ENCODE assay signal across 33 cellular contexts in the genomic region with DNA sequence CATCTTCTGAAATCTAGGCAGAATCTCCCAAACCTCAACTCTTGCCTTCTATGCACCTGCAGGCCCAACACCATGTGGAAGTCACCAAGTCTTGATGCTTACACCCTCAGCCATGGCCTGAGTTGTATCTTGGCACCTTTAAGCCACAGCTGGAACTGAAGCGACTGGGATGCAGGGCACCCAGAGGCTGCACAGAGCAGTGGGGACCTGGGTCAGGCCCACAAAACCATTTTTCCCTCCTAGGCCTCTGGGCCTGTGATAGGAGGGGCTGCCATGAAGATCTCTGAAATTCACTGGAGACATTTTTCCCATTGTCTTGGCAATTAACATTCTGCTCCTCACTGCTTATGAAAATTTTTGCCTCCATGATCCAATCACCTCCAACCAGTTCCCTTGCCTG.
DNase-seq lines count a peak whose midpoint lies in the region; FAIRE-seq and TF ChIP-seq lines count a peak whose summit lies in the region.
"Had no signal": no experiment of that assay in that cellular context is flagged by ENCODE, and none has a peak within 500 bp of the region (broad histone marks: within the 10 kb centered on the region; RNA-seq: fewer than 3 reads in every experiment).

No MANE protein-coding gene starts in this region.

- no peaks in the 10 kb centered on the region for H3K4me1 ChIP-seq in HEK293 (ENCODE audit: control insufficient read depth, insufficient read depth, low read length)
- H3K4me1 ChIP-seq in kidney (ENCODE audit: control insufficient read depth in 1 of 2, insufficient read depth in 1 of 2, low read depth in 1 of 2, low read length in 2 of 2): no peaks in the 10 kb centered on the region
- H3K4me1 ChIP-seq: A549; BE2C; BLaER1; BLaER1 treated with 17β-estradiol and CSF1 and Interleukin-3, amounts not matched to agents 10 nM and 100 nM; Caco-2 had no signal

- DNase-seq in kidney: peak; percentile 20
- DNase-seq in activated CD4-positive, alpha-beta T cell treated with anti-CD3 and anti-CD28 coated beads, Interleukin-2, amount 10 ng/mL, durations not matched to agents 7 days and 5 days: no peak
- DNase-seq in activated T-helper 1 cell treated with anti-CD3 and anti-CD28 coated beads, Interleukin-12 subunit alpha, Interleukin-12 subunit beta, Interleukin-2, Interleukin-4 antibody, amounts not matched to agents 30 ng/mL and 10 ng/mL and 1 ng/mL, durations not matched to agents 14 hours and 24 hours and 36 hours (ENCODE audit: low spot score): no peak
- DNase-seq: 8988T; ACHN; AML-193; BE2C; C1 segment of cervical spinal cord; Caco-2; Calu3; CD4-positive, alpha-beta memory T cell; CD4-positive, alpha-beta T cell; CD4-positive, CD25-positive, alpha-beta regulatory T cell; CD8-positive, alpha-beta memory T cell; CD8-positive, alpha-beta T cell; COR-L47; DMS 273 treated with DMSO at 0.1 percent for 48 hours; DMS153; DMS53; DMS79; DMS79 treated with DMSO at 0.1 percent for 48 hours; DND-41; EL had no signal

- peaks cover 5% of the 10 kb centered on the region for H3K9me3 Mint-ChIP-seq in activated CD4-positive, alpha-beta T cell treated with anti-CD3 and anti-CD28 coated beads, Interleukin-2, amount 10 ng/mL, durations not matched to agents 7 days and 5 days
- peaks cover 4% of the 10 kb centered on the region for H3K9me3 Mint-ChIP-seq in activated T-helper 1 cell treated with anti-CD3 and anti-CD28 coated beads, Interleukin-12 subunit alpha, Interleukin-12 subunit beta, Interleukin-2, Interleukin-4 antibody, amounts not matched to agents 30 ng/mL and 10 ng/mL and 1 ng/mL, durations not matched to agents 14 hours and 24 hours and 36 hours

- POLR2A ChIA-PET in HEK293 (lab: Yijun Ruan, JAX): no interaction called here
- POLR2A ChIA-PET in activated CD4-positive, alpha-beta T cell treated with anti-CD3 and anti-CD28 coated beads, Interleukin-2, amount 10 ng/mL, durations not matched to agents 7 days and 5 days (lab: Charles Lee): no interaction called here

- FAIRE-seq in kidney (lab: Jason Lieb, UNC): no peak
- FAIRE-seq: A204.1, A549, D721Med had no signal

- H3K4me3 ChIP-seq in HEK293 (ENCODE audit: low read depth, low read length) (no peak overlapping the region), kidney (ENCODE audit: low read length in 2 of 2) (no peak overlapping the region)
- H3K4me3 ChIP-seq: A549; BLaER1; BLaER1 treated with 17β-estradiol and CSF1 and Interleukin-3, amounts not matched to agents 10 nM and 100 nM had no signal

- H3K27ac ChIP-seq in HEK293 (ENCODE audit: extremely low read depth, low read depth, low read length) (no peak overlapping the region), kidney (ENCODE audit: low read depth in 2 of 2, low read length in 2 of 2) (no peak overlapping the region)
- H3K27ac ChIP-seq: 22Rv1; A549; BLaER1; BLaER1 treated with 17β-estradiol and CSF1 and Interleukin-3, amounts not matched to agents 10 nM and 100 nM; C4-2B had no signal

- no peak overlapping the region for H3K9ac ChIP-seq in kidney (ENCODE audit: low read length in 2 of 2)
- H3K9ac ChIP-seq: BLaER1; BLaER1 treated with 17β-estradiol and CSF1 and Interleukin-3, amounts not matched to agents 10 nM and 100 nM had no signal

- intact Hi-C loops in kidney (cut with DNase I): no loop called here
- intact Hi-C loops in activated T-helper 1 cell treated with anti-CD3 and anti-CD28 coated beads, Interleukin-12 subunit alpha, Interleukin-12 subunit beta, Interleukin-2, Interleukin-4 antibody, amounts not matched to agents 30 ng/mL and 10 ng/mL and 1 ng/mL, durations not matched to agents 14 hours and 24 hours and 36 hours (cut with micrococcal nuclease): no loop called here

- H3K4me1 Mint-ChIP-seq in activated CD4-positive, alpha-beta T cell treated with anti-CD3 and anti-CD28 coated beads, Interleukin-2, amount 10 ng/mL, durations not matched to agents 7 days and 5 days: no peaks in the 10 kb centered on the region
- H3K4me1 Mint-ChIP-seq in activated T-helper 1 cell treated with anti-CD3 and anti-CD28 coated beads, Interleukin-12 subunit alpha, Interleukin-12 subunit beta, Interleukin-2, Interleukin-4 antibody, amounts not matched to agents 30 ng/mL and 10 ng/mL and 1 ng/mL, durations not matched to agents 14 hours and 24 hours and 36 hours (ENCODE audit: low read depth): no peaks in the 10 kb centered on the region
- H3K4me1 Mint-ChIP-seq: B cell; CD14-positive monocyte; CD4-positive, alpha-beta memory T cell; CD4-positive, CD25-positive, alpha-beta regulatory T cell; CD8-positive, alpha-beta memory T cell had no signal

- H3K27me3 Mint-ChIP-seq in activated CD4-positive, alpha-beta T cell treated with anti-CD3 and anti-CD28 coated beads, Interleukin-2, amount 10 ng/mL, durations not matched to agents 7 days and 5 days: no peaks in the 10 kb centered on the region
- no peaks in the 10 kb centered on the region for H3K27me3 Mint-ChIP-seq in activated T-helper 1 cell treated with anti-CD3 and anti-CD28 coated beads, Interleukin-12 subunit alpha, Interleukin-12 subunit beta, Interleukin-2, Interleukin-4 antibody, amounts not matched to agents 30 ng/mL and 10 ng/mL and 1 ng/mL, durations not matched to agents 14 hours and 24 hours and 36 hours (ENCODE audit: insufficient read depth)
- H3K27me3 Mint-ChIP-seq: B cell; CD4-positive, alpha-beta memory T cell; CD4-positive, alpha-beta T cell; CD4-positive, CD25-positive, alpha-beta regulatory T cell; CD8-positive, alpha-beta memory T cell had no signal

- TF ChIP-seq CTCF in HEK293 (tag by site-specific recombination; IDR thresholded peaks at IDR 0.05): no peak
- TF ChIP-seq CTCF in kidney (IDR thresholded peaks at IDR 0.05; ENCODE audit: borderline replicate concordance, extremely low read depth, insufficient read depth): no peak

- H3K36me3 ChIP-seq in HEK293 (ENCODE audit: control insufficient read depth in 2 of 2, insufficient read depth in 1 of 2, low read length in 2 of 2): no peaks in the 10 kb centered on the region
- H3K36me3 ChIP-seq in kidney (ENCODE audit: control insufficient read depth in 1 of 2, insufficient read depth in 2 of 2, low read length in 2 of 2): no peaks in the 10 kb centered on the region
- H3K36me3 ChIP-seq: BE2C; BLaER1; BLaER1 treated with 17β-estradiol and CSF1 and Interleukin-3, amounts not matched to agents 10 nM and 100 nM had no signal

- CTCF ChIA-PET in HEK293 (lab: Yijun Ruan, JAX): no interaction called here
- CTCF ChIA-PET in activated CD4-positive, alpha-beta T cell treated with anti-CD3 and anti-CD28 coated beads, Interleukin-2, amount 10 ng/mL, durations not matched to agents 7 days and 5 days (lab: Charles Lee): no interaction called here

- no peaks in the 10 kb centered on the region for H3K36me3 Mint-ChIP-seq in activated CD4-positive, alpha-beta T cell treated with anti-CD3 and anti-CD28 coated beads, Interleukin-2, amount 10 ng/mL, durations not matched to agents 7 days and 5 days (ENCODE audit: low read depth)
- no peaks in the 10 kb centered on the region for H3K36me3 Mint-ChIP-seq in activated T-helper 1 cell treated with anti-CD3 and anti-CD28 coated beads, Interleukin-12 subunit alpha, Interleukin-12 subunit beta, Interleukin-2, Interleukin-4 antibody, amounts not matched to agents 30 ng/mL and 10 ng/mL and 1 ng/mL, durations not matched to agents 14 hours and 24 hours and 36 hours (ENCODE audit: low read depth)
- H3K36me3 Mint-ChIP-seq: CD14-positive monocyte; CD4-positive, alpha-beta memory T cell; CD4-positive, CD25-positive, alpha-beta regulatory T cell; CD8-positive, alpha-beta memory T cell; CD8-positive, alpha-beta T cell had no signal

- H3K4me3 Mint-ChIP-seq in activated CD4-positive, alpha-beta T cell treated with anti-CD3 and anti-CD28 coated beads, Interleukin-2, amount 10 ng/mL, durations not matched to agents 7 days and 5 days: no peak overlapping the region
- no peak overlapping the region for H3K4me3 Mint-ChIP-seq in activated T-helper 1 cell treated with anti-CD3 and anti-CD28 coated beads, Interleukin-12 subunit alpha, Interleukin-12 subunit beta, Interleukin-2, Interleukin-4 antibody, amounts not matched to agents 30 ng/mL and 10 ng/mL and 1 ng/mL, durations not matched to agents 14 hours and 24 hours and 36 hours
- H3K4me3 Mint-ChIP-seq: B cell; CD14-positive monocyte; CD4-positive, alpha-beta memory T cell; CD4-positive, alpha-beta T cell; CD4-positive, CD25-positive, alpha-beta regulatory T cell; CD8-positive, alpha-beta memory T cell; CD8-positive, alpha-beta T cell had no signal

- H3K9me3 ChIP-seq in HEK293 (ENCODE audit: control insufficient read depth, insufficient read depth, low read depth, low read length): no peaks in the 10 kb centered on the region
- H3K9me3 ChIP-seq in kidney (ENCODE audit: control insufficient read depth in 1 of 2, low read length in 2 of 2): no peaks in the 10 kb centered on the region
- H3K9me3 ChIP-seq: A549, BE2C, Caco-2 had no signal

- H3K27ac Mint-ChIP-seq in activated CD4-positive, alpha-beta T cell treated with anti-CD3 and anti-CD28 coated beads, Interleukin-2, amount 10 ng/mL, durations not matched to agents 7 days and 5 days: no peak overlapping the region
- no peak overlapping the region for H3K27ac Mint-ChIP-seq in activated T-helper 1 cell treated with anti-CD3 and anti-CD28 coated beads, Interleukin-12 subunit alpha, Interleukin-12 subunit beta, Interleukin-2, Interleukin-4 antibody, amounts not matched to agents 30 ng/mL and 10 ng/mL and 1 ng/mL, durations not matched to agents 14 hours and 24 hours and 36 hours
- H3K27ac Mint-ChIP-seq: B cell; CD14-positive monocyte; CD4-positive, alpha-beta memory T cell; CD4-positive, alpha-beta T cell; CD4-positive, CD25-positive, alpha-beta regulatory T cell; CD8-positive, alpha-beta memory T cell; CD8-positive, alpha-beta T cell had no signal

TF ChIP-seq in HEK293, 187 proteins besides CTCF, POLR2A, EP300 and RAD21 (continues in another document):
- no peak for TF ChIP-seq ZNF335 (tag by site-specific recombination; conservative IDR thresholded peaks at IDR 0.05)
- peak; percentile 53 for TF ChIP-seq SETDB1 (IDR thresholded peaks at IDR 0.05; ENCODE audit: insufficient read length, low read length)
- TF ChIP-seq, protein P1, sequence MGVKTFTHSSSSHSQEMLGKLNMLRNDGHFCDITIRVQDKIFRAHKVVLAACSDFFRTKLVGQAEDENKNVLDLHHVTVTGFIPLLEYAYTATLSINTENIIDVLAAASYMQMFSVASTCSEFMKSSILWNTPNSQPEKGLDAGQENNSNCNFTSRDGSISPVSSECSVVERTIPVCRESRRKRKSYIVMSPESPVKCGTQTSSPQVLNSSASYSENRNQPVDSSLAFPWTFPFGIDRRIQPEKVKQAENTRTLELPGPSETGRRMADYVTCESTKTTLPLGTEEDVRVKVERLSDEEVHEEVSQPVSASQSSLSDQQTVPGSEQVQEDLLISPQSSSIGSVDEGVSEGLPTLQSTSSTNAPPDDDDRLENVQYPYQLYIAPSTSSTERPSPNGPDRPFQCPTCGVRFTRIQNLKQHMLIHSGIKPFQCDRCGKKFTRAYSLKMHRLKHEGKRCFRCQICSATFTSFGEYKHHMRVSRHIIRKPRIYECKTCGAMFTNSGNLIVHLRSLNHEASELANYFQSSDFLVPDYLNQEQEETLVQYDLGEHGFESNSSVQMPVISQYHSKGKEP (tag by site-specific recombination; IDR thresholded peaks at IDR 0.05): no peak
